Comparison of ENCODE assay signal across 8 cellular contexts in the genomic region with DNA sequence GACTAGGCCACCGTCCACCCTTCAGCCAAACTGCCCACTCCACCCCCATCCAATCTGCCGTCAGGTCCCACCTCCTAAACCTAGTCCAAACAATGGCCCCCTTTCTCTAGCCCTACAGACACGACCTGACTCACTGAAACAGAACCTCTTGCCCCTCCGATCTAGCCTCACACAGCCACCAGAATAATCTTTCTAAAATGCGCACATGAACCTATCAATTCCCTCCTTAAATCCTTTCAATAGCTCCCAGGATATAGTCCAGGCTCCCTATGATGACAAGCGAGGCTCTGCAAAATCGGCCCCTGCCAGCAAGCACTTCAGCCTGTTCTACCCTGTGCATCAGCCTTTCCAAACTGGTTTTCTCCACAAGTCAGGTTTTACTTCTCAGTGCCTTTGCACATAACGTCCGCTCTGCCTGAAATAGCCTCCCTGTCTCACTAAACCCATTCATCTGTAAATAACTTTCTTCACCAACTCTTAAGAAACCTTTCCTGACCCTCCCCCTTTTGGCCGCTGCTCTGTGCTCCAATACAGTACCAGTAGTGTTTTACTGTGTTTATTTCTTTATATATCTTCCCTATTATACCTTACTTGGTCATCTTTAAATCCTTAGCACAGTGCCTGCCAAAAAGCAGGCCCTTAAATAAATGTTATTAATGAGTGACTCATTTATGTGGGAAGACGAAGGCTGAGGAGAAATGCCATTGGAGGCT. TPM values are rescaled to one million over a fixed set of nuclear protein-coding genes. Genes with fewer than 3 reads are reported as not detected.
A peak's percentile ranks its signal among the peaks of the same experiment; 100 is the strongest.
DNase-seq lines count a peak whose midpoint lies in the region; ATAC-seq and TF ChIP-seq lines count a peak whose summit lies in the region.

No MANE protein-coding gene starts in this region.

- CTCF ChIA-PET in CD4-positive, alpha-beta memory T cell (lab: Charles Lee; ENCODE audit: partially characterized antibody) = no interaction called here
- CTCF ChIA-PET in PC-3 (lab: Charles Lee) = no interaction called here

- TF ChIP-seq POLR2A in GM18505 (IDR thresholded peaks at IDR 0.05; ENCODE audit: borderline replicate concordance, extremely low read depth, insufficient read depth, insufficient read length) = no peak

- DNase-seq in CD4-positive, alpha-beta memory T cell = no peak
- DNase-seq in PC-3 (peak; percentile 82), natural killer cell (no peak), UCSD-AML1 (lab: John Stamatoyannopoulos, UW; ENCODE audit: unreplicated experiment) (no peak), NCI-H2171 (lab: John Stamatoyannopoulos, UW) (no peak), NCI-H2029 treated with DMSO at 0.1 percent for 48 hours (lab: John Stamatoyannopoulos, UW) (no peak)

- POLR2A ChIA-PET in CD4-positive, alpha-beta memory T cell (lab: Charles Lee; ENCODE audit: partially characterized antibody) = interaction anchor here (0.5 to 1.2 kb wide), 2 partner anchors 14 to 583 kb away, joined by 3 to 4 read pairs; a partner anchor contains a TSS
- POLR2A ChIA-PET in PC-3 (lab: Charles Lee; ENCODE audit: unreplicated experiment) = no interaction called here

- H3K9me2 ChIP-seq in PC-3 (replicated peaks; ENCODE audit: low read length) = no peaks in the 10 kb centered on the region

- H3K79me2 ChIP-seq in PC-3 (ENCODE audit: low read length) = no peaks in the 10 kb centered on the region

- H3K4me3 ChIP-seq in CD4-positive, alpha-beta memory T cell (ENCODE audit: low read length in 2 of 2) = peak overlapping the region in 1 of 2 donors; percentile 5
- H3K4me3 ChIP-seq in PC-3 (ENCODE audit: low read length) (peak overlapping the region; percentile 70), endocrine pancreas (ENCODE audit: control insufficient read depth, insufficient read depth, low read length) (peak overlapping the region; percentile 27)

- peaks cover 5 to 11% (median 11%) of the 10 kb centered on the region in 4 donors for H3K4me1 Mint-ChIP-seq in CD4-positive, alpha-beta memory T cell
- H3K4me1 Mint-ChIP-seq in natural killer cell = peaks cover 8 to 12% of the 10 kb centered on the region in 2 donors

- ATAC-seq in PC-3 (peak; percentile 55), natural killer cell (no peak), GM18505 (IDR thresholded peaks at IDR 0.05; ENCODE audit: unreplicated experiment) (no peak)

- peaks cover 0 to 3% of the 10 kb centered on the region in 2 donors for H3K36me3 Mint-ChIP-seq in CD4-positive, alpha-beta memory T cell
- H3K36me3 Mint-ChIP-seq in natural killer cell = no peaks in the 10 kb centered on the region

- H3K4me1 ChIP-seq in CD4-positive, alpha-beta memory T cell (ENCODE audit: insufficient read depth, low read length) = peaks cover 5% of the 10 kb centered on the region
- H3K4me1 ChIP-seq in PC-3 (ENCODE audit: insufficient read depth, low read length) (peaks cover 32% of the 10 kb centered on the region), endocrine pancreas (ENCODE audit: control insufficient read depth, insufficient read depth, low read length) (no peaks in the 10 kb centered on the region)

- H4K20me1 ChIP-seq in PC-3 (ENCODE audit: low read length) = no peaks in the 10 kb centered on the region

- H3F3A ChIP-seq in PC-3 (ENCODE audit: low read length, unreplicated experiment) = no peaks in the 10 kb centered on the region

- no peaks in the 10 kb centered on the region for H3K36me3 ChIP-seq in CD4-positive, alpha-beta memory T cell (ENCODE audit: insufficient read depth, low read length)
- H3K36me3 ChIP-seq in PC-3 (ENCODE audit: low read depth, low read length) (no peaks in the 10 kb centered on the region), endocrine pancreas (ENCODE audit: control insufficient read depth, insufficient read depth, low read length) (no peaks in the 10 kb centered on the region)

- H3K9me3 Mint-ChIP-seq in CD4-positive, alpha-beta memory T cell = no peaks in the 10 kb centered on the region
- no peaks in the 10 kb centered on the region for H3K9me3 Mint-ChIP-seq in natural killer cell

- no peaks in the 10 kb centered on the region for H3K27me3 ChIP-seq in CD4-positive, alpha-beta memory T cell (ENCODE audit: insufficient read depth, low read length)
- H3K27me3 ChIP-seq in PC-3 (ENCODE audit: low read length) = no peaks in the 10 kb centered on the region
- H3K27me3 ChIP-seq in endocrine pancreas (ENCODE audit: control insufficient read depth, insufficient read depth, low read length) = no peaks in the 10 kb centered on the region

- intact Hi-C loops in CD4-positive, alpha-beta memory T cell (cut with micrococcal nuclease) = loop anchor here (1.0 kb wide), 2 partner anchors 9 to 19 kb away; a partner anchor contains a TSS
- intact Hi-C loops in PC-3 (cut with micrococcal nuclease) (loop anchor here (1.0 to 5.0 kb wide), 3 partner anchors 9 to 62 kb away; a partner anchor contains a TSS), natural killer cell (cut with micrococcal nuclease) (no loop called here)

- no peak for TF ChIP-seq CTCF in PC-3 (conservative IDR thresholded peaks at IDR 0.05; ENCODE audit: low read depth, low read length)
- no peak for TF ChIP-seq CTCF in natural killer cell (IDR thresholded peaks at IDR 0.05)

- TSS peak; percentile 88 for BruUV-seq in PC-3 (replicated peaks; lab: Mats Ljungman, UMichigan)

- no peaks in the 10 kb centered on the region for H3K9me3 ChIP-seq in CD4-positive, alpha-beta memory T cell (ENCODE audit: control insufficient read depth in 1 of 2, low read length in 2 of 2)
- H3K9me3 ChIP-seq in PC-3 (ENCODE audit: low read length) (no peaks in the 10 kb centered on the region), endocrine pancreas (ENCODE audit: control insufficient read depth, low read length) (no peaks in the 10 kb centered on the region)

- H3K9ac ChIP-seq in PC-3 (ENCODE audit: low read length) (peak overlapping the region; percentile 82), endocrine pancreas (ENCODE audit: control insufficient read depth, insufficient read depth, low read length) (peak overlapping the region; percentile 35)

- H3K27me3 Mint-ChIP-seq in CD4-positive, alpha-beta memory T cell = no peaks in the 10 kb centered on the region
- H3K27me3 Mint-ChIP-seq in natural killer cell (ENCODE audit: low read depth in 2 of 2) = no peaks in the 10 kb centered on the region

- peak overlapping the region; percentile 75 for H2AFZ ChIP-seq in PC-3 (ENCODE audit: low read length)

- peak overlapping the region; percentile 61 to 89 (median 84) for H3K4me3 Mint-ChIP-seq in CD4-positive, alpha-beta memory T cell
- peak overlapping the region; percentile 71 for H3K4me3 Mint-ChIP-seq in natural killer cell

- H3K4me2 ChIP-seq in PC-3 (ENCODE audit: low read length) = peak overlapping the region; percentile 79

- H3K27ac ChIP-seq in CD4-positive, alpha-beta memory T cell (ENCODE audit: low read depth, low read length) = peak overlapping the region; percentile 49
- H3K27ac ChIP-seq in PC-3 (ENCODE audit: low read length) = peak overlapping the region; percentile 88

- H3K27ac Mint-ChIP-seq in CD4-positive, alpha-beta memory T cell = peak overlapping the region; percentile 81 to 99 (median 93)
- peak overlapping the region; percentile 51 to 88 for H3K27ac Mint-ChIP-seq in natural killer cell

RNA-seq across cellular contexts. Expression of a gene that starts 9.0 kb away (rescaled TPM):
- under 1 TPM in 1 of 2 experiments, not detected in 1; 0.32 TPM for total RNA-seq in CD4-positive, alpha-beta memory T cell
- under 1 TPM in 1 of 2 donors, not detected in 1; 0.14 TPM for polyA plus RNA-seq in CD4-positive, alpha-beta memory T cell
- total RNA-seq in PC-3 (2014; rRNA removed) (312 and 349 TPM in 2 replicates), natural killer cell (1 to 10 TPM in 1 of 3 donors, under 1 TPM in 2; 0.50 to 2.4 (median 0.96) TPM)

RNA-seq across cellular contexts. Expression of a gene that starts 12.1 kb away (rescaled TPM):
- not detected for total RNA-seq in CD4-positive, alpha-beta memory T cell
- polyA plus RNA-seq in CD4-positive, alpha-beta memory T cell = not detected
- 0.35 TPM in 1 of 2 replicates, not detected in the other for total RNA-seq in PC-3 (2014; rRNA removed)
- total RNA-seq in natural killer cell = 1 to 10 TPM in 1 of 3 donors, under 1 TPM in 2; 0.43 to 1.7 (median 0.48) TPM

RNA-seq across cellular contexts. Expression of a gene that starts 18.1 kb away (rescaled TPM):
- total RNA-seq in CD4-positive, alpha-beta memory T cell = 10 to 100 TPM; 45.3 to 46.0 TPM
- 10 to 100 TPM; 86.4 to 99.3 TPM for polyA plus RNA-seq in CD4-positive, alpha-beta memory T cell
- total RNA-seq in PC-3 (2014; rRNA removed) = 89.5 and 128 TPM in 2 replicates
- 10 to 100 TPM; 53.2 to 73.0 (median 67.5) TPM for total RNA-seq in natural killer cell

RNA-seq across cellular contexts. Expression of a gene that starts 39.9 kb away (rescaled TPM):
- total RNA-seq in CD4-positive, alpha-beta memory T cell = 10 to 100 TPM; 34.0 to 35.6 TPM
- 10 to 100 TPM; 36.1 to 42.3 TPM for polyA plus RNA-seq in CD4-positive, alpha-beta memory T cell
- total RNA-seq in PC-3 (2014; rRNA removed) (35.5 and 41.8 TPM in 2 replicates), natural killer cell (10 to 100 TPM; 17.8 to 26.8 (median 22.0) TPM)

RNA-seq across cellular contexts. Expression of a gene that starts 39.9 kb away (rescaled TPM):
- 100 to 1,000 TPM; 135 to 153 TPM for total RNA-seq in CD4-positive, alpha-beta memory T cell
- polyA plus RNA-seq in CD4-positive, alpha-beta memory T cell = 1 to 10 TPM in 1 of 2 donors, under 1 TPM in 1; 0.69 to 8.9 TPM
- total RNA-seq in PC-3 (2014; rRNA removed) (22.2 and 31.3 TPM in 2 replicates), natural killer cell (100 to 1,000 TPM; 103 to 128 (median 123) TPM)

Comparison
In these comparisons a context has a peak if more than half of its experiments do, and no peak if none do; other contexts are left out.
1. RNA of a gene that starts 9.0 kb away (total RNA-seq): 312 to 349 TPM in PC-3; 0.50 to 2.4 TPM in natural killer cell and 0.32 TPM in CD4-positive, alpha-beta memory T cell; every median in the first group is over 10 times any median in the second.